17 cellular contexts compared by ENCODE assay signal in genomic region chr17:79547586-79547985, GRCh38.
DNase-seq lines count a peak whose midpoint lies in the region; ATAC-seq and TF ChIP-seq lines count a peak whose summit lies in the region.
"Had no signal": no experiment of that assay in that cellular context is flagged by ENCODE, and none has a peak within 500 bp of the region (broad histone marks: within the 10 kb centered on the region; RNA-seq: fewer than 3 reads in every experiment).

No MANE protein-coding gene starts in this region.

- H3K27ac ChIP-seq in HCT116 (ENCODE audit: low read depth, low read length) (no peak overlapping the region), cingulate gyrus (ENCODE audit: low read depth, low read length) (peak overlapping the region; percentile 19), upper lobe of right lung (no peak overlapping the region)

- POLR2A ChIA-PET in HCT116 (lab: Charles Lee), result no interaction called here

- no peak for TF ChIP-seq RAD21 in HCT116 (IDR thresholded peaks at IDR 0.05; ENCODE audit: low read depth)

- CTCF ChIA-PET in HCT116 (lab: Charles Lee), result no interaction called here

- intact Hi-C loops in HCT116 (cut with micrococcal nuclease), result no loop called here
- intact Hi-C loops in upper lobe of right lung (cut with DNase I), result no loop called here

- no peaks in the 10 kb centered on the region for H3K36me3 Mint-ChIP-seq in neural crest cell (ENCODE audit: low read depth)
- H3K36me3 Mint-ChIP-seq: CD4-positive, alpha-beta memory T cell had no signal

- no peak overlapping the region for H3K9ac ChIP-seq in HCT116 (ENCODE audit: low read length)

- no peak overlapping the region for H3K4me3 ChIP-seq in HCT116 (replicated peaks in 1 of 2; ENCODE audit: low read depth in 1 of 2, low read length in 2 of 2)
- no peak overlapping the region for H3K4me3 ChIP-seq in upper lobe of right lung
- H3K4me3 ChIP-seq: GM23338, HAP-1 had no signal

- peaks cover 8% of the 10 kb centered on the region for H3K4me1 Mint-ChIP-seq in neural crest cell
- H3K4me1 Mint-ChIP-seq: B cell; CD4-positive, alpha-beta memory T cell had no signal

- peaks cover 35% of the 10 kb centered on the region for H3K27me3 ChIP-seq in HCT116 (ENCODE audit: insufficient read depth, low read length)
- peaks cover 8% of the 10 kb centered on the region for H3K27me3 ChIP-seq in upper lobe of right lung

- TF ChIP-seq CTCF in HCT116 (IDR thresholded peaks at IDR 0.05 in 2 of 3, conservative IDR thresholded peaks at IDR 0.05 in 1 of 3; ENCODE audit: borderline replicate concordance in 1 of 3, insufficient read depth in 1 of 3, low read depth in 2 of 3, low read length in 2 of 3), result no peak
- no peak for TF ChIP-seq CTCF in neural crest cell (conservative IDR thresholded peaks at IDR 0.05)
- no peak for TF ChIP-seq CTCF in upper lobe of right lung (IDR thresholded peaks at IDR 0.05)

- RAD21 ChIA-PET in HCT116 (lab: Charles Lee; ENCODE audit: low non-redundant PET in 1 of 2, low total read pairs in 2 of 2, uncharacterized antibody in 2 of 2, unreplicated experiment in 2 of 2), result no interaction called here

- H3K36me3 ChIP-seq in HCT116 (ENCODE audit: control insufficient read depth in 1 of 2, insufficient read depth in 2 of 2, low read length in 2 of 2), result no peaks in the 10 kb centered on the region
- no peaks in the 10 kb centered on the region for H3K36me3 ChIP-seq in upper lobe of right lung
- H3K36me3 ChIP-seq: HAP-1 had no signal

- peaks cover 9% of the 10 kb centered on the region for H3K9me3 Mint-ChIP-seq in neural crest cell

- no peak overlapping the region for H3K4me2 ChIP-seq in HCT116 (ENCODE audit: low read length)
- H3K4me2 ChIP-seq: GM23338 had no signal

- H2AFZ ChIP-seq in HCT116 (ENCODE audit: low read depth, low read length, poor library complexity, severe bottlenecking), result no peak overlapping the region
- H2AFZ ChIP-seq: GM23338 had no signal

- TF ChIP-seq POLR2A in HCT116 (IDR thresholded peaks at IDR 0.05; ENCODE audit: borderline replicate concordance, extremely low read depth, insufficient read depth, insufficient read length), result no peak

- no peaks in the 10 kb centered on the region for H3K9me2 ChIP-seq in HCT116 (ENCODE audit: insufficient read depth)

- ATAC-seq in HCT116 (peak; percentile 27; the same call in 1 of the 2 replicates), upper lobe of right lung (no peak), HG03460 (IDR thresholded peaks at IDR 0.05; ENCODE audit: unreplicated experiment) (no peak)
- ATAC-seq: GM23338 had no signal

- no peaks in the 10 kb centered on the region for H3K4me1 ChIP-seq in HCT116 (ENCODE audit: control insufficient read depth in 1 of 2, insufficient read depth in 2 of 2, low read length in 2 of 2)
- no peaks in the 10 kb centered on the region for H3K4me1 ChIP-seq in upper lobe of right lung
- H3K4me1 ChIP-seq: HAP-1 had no signal

- no peaks in the 10 kb centered on the region for H3K79me2 ChIP-seq in HCT116 (ENCODE audit: insufficient read depth, low read length)

- DNase-seq in HCT116 (ENCODE audit: low read depth, low spot score) (no peak), neural crest cell (ENCODE audit: low read depth, low spot score) (no peak), upper lobe of right lung (peak; percentile 32), SK-N-DZ (ENCODE audit: low spot score) (no peak), HUDEP-2 (lab: John Stamatoyannopoulos, UW; ENCODE audit: unreplicated experiment in 76 of 76) (no peak)
- DNase-seq: C1 segment of cervical spinal cord; CD4-positive, alpha-beta memory T cell; DMS153; DMS79 treated with DMSO at 0.1 percent for 48 hours; EL; HFFc6; KBM-7 had no signal

- H3K27me3 Mint-ChIP-seq in neural crest cell (ENCODE audit: low read depth), result no peaks in the 10 kb centered on the region

- H4K20me1 ChIP-seq in HCT116 (ENCODE audit: insufficient read depth), result no peaks in the 10 kb centered on the region

- no TSS peak for BruUV-seq in HCT116 (replicated peaks; lab: Mats Ljungman, UMichigan)

- H3K9me3 ChIP-seq in HCT116 (ENCODE audit: control insufficient read depth in 1 of 2, insufficient read depth in 1 of 2, low read depth in 1 of 2, low read length in 2 of 2) (no peaks in the 10 kb centered on the region), upper lobe of right lung (peaks cover 3% of the 10 kb centered on the region)
- H3K9me3 ChIP-seq: HAP-1 had no signal

- H3K4me3 Mint-ChIP-seq in neural crest cell, result no peak overlapping the region
- H3K4me3 Mint-ChIP-seq: B cell; CD4-positive, alpha-beta memory T cell; GM23338; HFFc6 had no signal

- H3K27ac Mint-ChIP-seq in neural crest cell (ENCODE audit: unreplicated experiment), result peak overlapping the region; percentile 67
- H3K27ac Mint-ChIP-seq: B cell; CD4-positive, alpha-beta memory T cell; GM23338; HFFc6 had no signal

TF ChIP-seq in HCT116, 20 proteins besides CTCF, POLR2A, EP300 and RAD21:
- TF ChIP-seq SP1 (IDR thresholded peaks at IDR 0.05; ENCODE audit: low read depth) (no peak), EZH2 (IDR thresholded peaks at IDR 0.05) (no peak), EZH2phosphoT487 (IDR thresholded peaks at IDR 0.05; ENCODE audit: borderline replicate concordance) (no peak), FOSL1 (IDR thresholded peaks at IDR 0.05; ENCODE audit: low read depth) (no peak)
